Comparison of ENCODE assay signal across 8 cellular contexts in genomic region chr15:60397772-60398445, GRCh38. TPM values are rescaled to one million over a fixed set of nuclear protein-coding genes. Genes with fewer than 3 reads are reported as not detected.
A peak's percentile ranks its signal among the peaks of the same experiment; 100 is the strongest.
DNase-seq lines count a peak whose midpoint lies in the region; ATAC-seq, FAIRE-seq and TF ChIP-seq lines count a peak whose summit lies in the region.

Gene ANXA2 (minus strand): TSS chr15:60397986. CDS start chr15:60386075, 11,911 bp downstream.

- H3K9ac ChIP-seq in kidney (ENCODE audit: low read length in 2 of 2) = peak within 1 kb of the TSS; percentile 78 to 80

- peak within 1 kb of the TSS; percentile 79 for H3K4me3 ChIP-seq in GM12864 (ENCODE audit: low read depth, low read length)
- H3K4me3 ChIP-seq in GM23338 = peak within 1 kb of the TSS; percentile 92
- H3K4me3 ChIP-seq in kidney (ENCODE audit: low read length in 2 of 2) = peak within 1 kb of the TSS; percentile 65 to 85

- peak within 1 kb of the TSS; percentile 88; the same call in 1 of the 2 replicates for H2AFZ ChIP-seq in GM23338

- H3K9me3 Mint-ChIP-seq in GM23338 = no peaks in the 10 kb centered on the region
- no peaks in the 10 kb centered on the region for H3K9me3 Mint-ChIP-seq in WTC11

- peak within 1 kb of the TSS; percentile 23 for H3K27ac Mint-ChIP-seq in GM23338
- peak within 1 kb of the TSS; percentile 54; the same call in 1 of the 2 replicates for H3K27ac Mint-ChIP-seq in WTC11

- H3K4me3 Mint-ChIP-seq in GM23338 (peak within 1 kb of the TSS; percentile 83), WTC11 (peak within 1 kb of the TSS; percentile 83)

- H3K27me3 Mint-ChIP-seq in GM23338 (ENCODE audit: insufficient read depth, low read depth, poor library complexity) (peaks cover 19% of the 10 kb centered on the region), WTC11 (ENCODE audit: low read depth) (peaks cover 17% of the 10 kb centered on the region)

- H3K4me2 ChIP-seq in GM23338 = peak within 1 kb of the TSS; percentile 83

- H3K4me1 Mint-ChIP-seq in GM23338 (peaks cover 61% of the 10 kb centered on the region), WTC11 (peaks cover 61% of the 10 kb centered on the region)

- H3K79me2 ChIP-seq in GM23338 (replicated peaks; ENCODE audit: insufficient read depth) = peaks cover 39% of the 10 kb centered on the region

- no peaks in the 10 kb centered on the region for H3K9me3 ChIP-seq in kidney (ENCODE audit: control insufficient read depth in 1 of 2, low read length in 2 of 2)

- H3K4me1 ChIP-seq in GM23338 (ENCODE audit: insufficient read depth) (peaks cover 46% of the 10 kb centered on the region), kidney (ENCODE audit: control insufficient read depth in 1 of 2, insufficient read depth in 1 of 2, low read depth in 1 of 2, low read length in 2 of 2) (peaks cover 20 to 28% of the 10 kb centered on the region in 2 donors)

- H4K20me1 ChIP-seq in GM23338 (replicated peaks; ENCODE audit: insufficient read depth) = peaks cover 12% of the 10 kb centered on the region; the same call in 1 of the 2 replicates

- ATAC-seq in GM23338 (peak; percentile 62), WTC11 (peak; percentile 64)

- H3K36me3 ChIP-seq in GM23338 (ENCODE audit: insufficient read depth) = no peaks in the 10 kb centered on the region
- H3K36me3 ChIP-seq in kidney (ENCODE audit: control insufficient read depth in 1 of 2, insufficient read depth in 2 of 2, low read length in 2 of 2) = no peaks in the 10 kb centered on the region

- POLR2A ChIA-PET in WTC11 (lab: Charles Lee) = interaction anchor here (0.5 to 1.0 kb wide), 8 partner anchors 13 to 709 kb away, joined by 3 to 12 read pairs (median 3); partner anchors contain the start of gene BNIP2

- H3F3A ChIP-seq in GM23338 (replicated peaks; ENCODE audit: low read depth) = peaks cover 6% of the 10 kb centered on the region; the same call in 1 of the 2 replicates

- DNase-seq in GM12864 (ENCODE audit: low read depth) (no peak), GM23338 (ENCODE audit: low spot score) (peak; percentile 79), Kasumi-1 (lab: John Stamatoyannopoulos, UW) (peak; percentile 51 to 66), WTC11 (ENCODE audit: low spot score) (peak; percentile 69), caudate nucleus (lab: John Stamatoyannopoulos, UW) (peak in 10 of 61 donors; percentile 9 to 66 (median 34)), kidney (peak; percentile 97), OCI-M2 (lab: John Stamatoyannopoulos, UW; ENCODE audit: unreplicated experiment) (no peak)
- DNase-seq in stimulated activated CD4-positive, alpha-beta T cell treated with anti-CD3 and anti-CD28 coated beads, Interleukin-2, amount 100 ng/mL, for 24 hours = peak; percentile 77 to 81

- TF ChIP-seq CTCF in GM12864 (IDR thresholded peaks at IDR 0.05; ENCODE audit: low read depth, low read length, missing control alignments) = no peak
- no peak for TF ChIP-seq CTCF in GM23338 (conservative IDR thresholded peaks at IDR 0.05; ENCODE audit: low read depth in 2 of 2)
- no peak for TF ChIP-seq CTCF in WTC11 (IDR thresholded peaks at IDR 0.05)
- no peak for TF ChIP-seq CTCF in kidney (IDR thresholded peaks at IDR 0.05; ENCODE audit: borderline replicate concordance, extremely low read depth, insufficient read depth)

- CTCF ChIA-PET in WTC11 (lab: Charles Lee) = interaction anchor here (0.9 to 1.3 kb wide), 3 partner anchors 9 to 110 kb away, joined by 3 read pairs; no protein-coding TSS in a partner anchor

- no peak for FAIRE-seq in kidney (lab: Jason Lieb, UNC)

- peaks cover 20% of the 10 kb centered on the region for H3K27me3 ChIP-seq in GM23338 (ENCODE audit: insufficient read depth)

- H3K27ac ChIP-seq in GM23338 (ENCODE audit: low read depth) = peak within 1 kb of the TSS; percentile 88
- peak within 1 kb of the TSS; percentile 78 for H3K27ac ChIP-seq in caudate nucleus (ENCODE audit: low read depth, low read length)
- H3K27ac ChIP-seq in kidney (ENCODE audit: low read depth in 2 of 2, low read length in 2 of 2) = peak within 1 kb of the TSS; percentile 82 to 87

- no peaks in the 10 kb centered on the region; the same call in 1 of the 3 replicates for H3K36me3 Mint-ChIP-seq in GM23338 (ENCODE audit: low read depth)
- H3K36me3 Mint-ChIP-seq in WTC11 = no peaks in the 10 kb centered on the region

- intact Hi-C loops in kidney (cut with DNase I) = no loop called here

- H3K9me2 ChIP-seq in GM23338 (ENCODE audit: insufficient read depth) = no peaks in the 10 kb centered on the region

TF ChIP-seq in GM23338, 12 proteins besides CTCF, POLR2A, EP300 and RAD21:
- TF ChIP-seq POLR2AphosphoS5 (IDR thresholded peaks at IDR 0.05; ENCODE audit: low read depth) = peak; percentile 85
- TF ChIP-seq ETS1 (IDR thresholded peaks at IDR 0.05) = no peak
- peak; percentile 43; the same call in 1 of the 2 replicates for TF ChIP-seq ZNF114 (CRISPR knock-in tag; IDR thresholded peaks at IDR 0.05)

TF ChIP-seq in WTC11, 78 proteins besides CTCF, POLR2A, EP300 and RAD21:
- TF ChIP-seq CREB1 (CRISPR knock-in tag; IDR thresholded peaks at IDR 0.05) = no peak
- peak; percentile 26; the same call in 1 of the 2 replicates for TF ChIP-seq FOXP1 (CRISPR knock-in tag; IDR thresholded peaks at IDR 0.05; ENCODE audit: borderline replicate concordance)
- TF ChIP-seq FOXK1 (CRISPR knock-in tag; IDR thresholded peaks at IDR 0.05) = no peak
- TF ChIP-seq FOXP4 (CRISPR knock-in tag; IDR thresholded peaks at IDR 0.05) = 0 out of 2 replicates have a peak, but pooled peaks have one; percentile 20
- TF ChIP-seq SP1 (CRISPR knock-in tag; conservative IDR thresholded peaks at IDR 0.05) = no peak
- TF ChIP-seq NR2C2 (CRISPR knock-in tag; IDR thresholded peaks at IDR 0.05) = no peak
- no peak for TF ChIP-seq JAZF1 (CRISPR knock-in tag; IDR thresholded peaks at IDR 0.05)
- no peak for TF ChIP-seq GRHL2 (CRISPR knock-in tag; IDR thresholded peaks at IDR 0.05; ENCODE audit: insufficient replicate concordance, severe bottlenecking)
- no peak for TF ChIP-seq MYBL2 (CRISPR knock-in tag; IDR thresholded peaks at IDR 0.05)
- TF ChIP-seq ELF4 (CRISPR knock-in tag; IDR thresholded peaks at IDR 0.05; ENCODE audit: low read depth) = no peak
- no peak for TF ChIP-seq ATF2 (CRISPR knock-in tag; IDR thresholded peaks at IDR 0.05; ENCODE audit: borderline replicate concordance, low read depth)

RNA-seq across cellular contexts. Expression of gene ANXA2, which starts in this region (rescaled TPM):
- 202 and 203 TPM in 2 replicates for total RNA-seq in GM23338 (2014; rRNA removed; shearing (Covaris generic))
- polyA plus RNA-seq in GM23338 (2016; fragmentation: Nextera tagmentation; extraction: Ambion mirVana) = 207 and 225 TPM in 2 replicates
- total RNA-seq in WTC11 (2021) = 116 to 152 TPM (median 119 TPM) in 3 replicates
- total RNA-seq in kidney = 867 TPM
- 383 TPM for polyA plus RNA-seq in kidney (ENCODE audit: insufficient read depth, low read depth, low replicate concordance)

Comparison
In these comparisons a context has a peak if more than half of its experiments do, and no peak if none do; other contexts are left out.
1. DNase-seq: peak in GM23338 (single experiment), Kasumi-1 (2 of 2), WTC11 (single experiment), kidney (single experiment) and stimulated activated CD4-positive, alpha-beta T cell treated with anti-CD3 and anti-CD28 coated beads, Interleukin-2, amount 100 ng/mL, for 24 hours (2 of 2); none in GM12864 (single experiment) and OCI-M2 (single experiment).
2. Peak in every context shown above with its lines, with median percentiles within 50 percentile points of each other: H3K4me3 ChIP-seq and H3K27ac ChIP-seq.